ENCODE assay signal across 10 cellular contexts in genomic region chr20:34300809-34301586, GRCh38. TPM values are rescaled to one million over a fixed set of nuclear protein-coding genes. Genes with fewer than 3 reads are reported as not detected.
DNase-seq lines count a peak whose midpoint lies in the region; ATAC-seq, FAIRE-seq and TF ChIP-seq lines count a peak whose summit lies in the region.
"Had no signal": no experiment of that assay in that cellular context is flagged by ENCODE, and none has a peak within 500 bp of the region (broad histone marks: within the 10 kb centered on the region; RNA-seq: fewer than 3 reads in every experiment).

No MANE protein-coding gene starts in this region.

- no peaks in the 10 kb centered on the region for H3K9me3 Mint-ChIP-seq in neural progenitor cell

- no TSS peak for BruUV-seq in K562 (replicated peaks; lab: Mats Ljungman, UMichigan)

- H3K27me3 ChIP-seq in MM.1S (replicated peaks; ENCODE audit: insufficient read depth, low read length) (no peaks in the 10 kb centered on the region), K562 (ENCODE audit: control insufficient read depth in 2 of 2, insufficient read depth in 2 of 2, low read length in 2 of 2) (no peaks in the 10 kb centered on the region), neural progenitor cell (no peaks in the 10 kb centered on the region), foreskin keratinocyte (no peaks in the 10 kb centered on the region), ovary (no peaks in the 10 kb centered on the region)

- peak overlapping the region; percentile 59 for H3K27ac Mint-ChIP-seq in neural progenitor cell

- no peak for TF ChIP-seq EP300 in K562 (IDR thresholded peaks at IDR 0.05; ENCODE audit: low read length)
- no peak for TF ChIP-seq EP300 in ovary (IDR thresholded peaks at IDR 0.05)

- no peak for TF ChIP-seq RAD21 in K562 (CRISPR knock-in tag; conservative IDR thresholded peaks at IDR 0.05 in 1 of 2, IDR thresholded peaks at IDR 0.05 in 1 of 2)

- H3K27me3 Mint-ChIP-seq in neural progenitor cell (ENCODE audit: insufficient read depth, low read depth) = peaks cover 2% of the 10 kb centered on the region

- H3K9ac ChIP-seq in MM.1S (ENCODE audit: low read length) = no peak overlapping the region
- peak overlapping the region; percentile 27 to 85 for H3K9ac ChIP-seq in K562 (ENCODE audit: insufficient read depth in 1 of 2, low read depth in 2 of 2, low read length in 2 of 2)
- no peak overlapping the region for H3K9ac ChIP-seq in neural progenitor cell

- no peaks in the 10 kb centered on the region for H3K36me3 ChIP-seq in MM.1S (replicated peaks; ENCODE audit: insufficient read depth, low read length)
- H3K36me3 ChIP-seq in K562 (ENCODE audit: control insufficient read depth, insufficient read depth, low read length) = peaks cover 44% of the 10 kb centered on the region; the same call in 2 of the 3 replicates
- H3K36me3 ChIP-seq in neural progenitor cell = no peaks in the 10 kb centered on the region
- H3K36me3 ChIP-seq in ovary = no peaks in the 10 kb centered on the region

- H3K4me1 ChIP-seq in MM.1S (ENCODE audit: low read length) (peaks cover 16% of the 10 kb centered on the region), K562 (replicated peaks in 1 of 2; ENCODE audit: control insufficient read depth in 2 of 2, insufficient read depth in 2 of 2, low read length in 2 of 2) (peaks cover 22 to 34% of the 10 kb centered on the region in 2 experiments), neural progenitor cell (peaks cover 9% of the 10 kb centered on the region), foreskin keratinocyte (peaks cover 8% of the 10 kb centered on the region), ovary (ENCODE audit: insufficient read depth) (peaks cover 6% of the 10 kb centered on the region)

- H3K79me2 ChIP-seq in MM.1S (ENCODE audit: low read length) (peaks cover 62% of the 10 kb centered on the region), K562 (ENCODE audit: control insufficient read depth, insufficient read depth, low read length) (peaks cover 68% of the 10 kb centered on the region), neural progenitor cell (ENCODE audit: low read depth) (peaks cover 66% of the 10 kb centered on the region)

- no peak for TF ChIP-seq CTCF in MM.1S (IDR thresholded peaks at IDR 0.05; ENCODE audit: low read length)
- no peak for TF ChIP-seq CTCF in K562 (IDR thresholded peaks at IDR 0.05 in 2 of 3, conservative IDR thresholded peaks at IDR 0.05 in 1 of 3; ENCODE audit: insufficient read depth in 2 of 3, low read depth in 1 of 3, low read length in 3 of 3)
- TF ChIP-seq CTCF in neural progenitor cell (IDR thresholded peaks at IDR 0.05) = no peak
- no peak for TF ChIP-seq CTCF in foreskin keratinocyte (conservative IDR thresholded peaks at IDR 0.05)
- no peak for TF ChIP-seq CTCF in ovary (IDR thresholded peaks at IDR 0.05)

- no peaks in the 10 kb centered on the region for H3K9me2 ChIP-seq in MM.1S (replicated peaks; ENCODE audit: insufficient read depth, low read length)

- H3K9me3 ChIP-seq in MM.1S (replicated peaks; ENCODE audit: insufficient read depth, low read length) (no peaks in the 10 kb centered on the region), K562 (replicated peaks; ENCODE audit: control insufficient read depth, insufficient read depth, low read depth, low read length) (no peaks in the 10 kb centered on the region), neural progenitor cell (ENCODE audit: low read depth) (no peaks in the 10 kb centered on the region), ovary (no peaks in the 10 kb centered on the region)

- WGBS in K562 (ENCODE audit: insufficient coverage, low coverage, missing lambda C conversion rate) = 19% methylated on average over 7 of the region's 7 CpGs
- 59 to 64% (median 61%) methylated on average over 7 of the region's 7 CpGs for WGBS in ovary, 3 donors

- H3K4me3 ChIP-seq in MM.1S (ENCODE audit: low read length) (no peak overlapping the region), K562 (peak overlapping the region; percentile 96; the same call in 1 of the 2 replicates), neural progenitor cell (no peak overlapping the region), ovary (no peak overlapping the region)

- H3K9me1 ChIP-seq in K562 (ENCODE audit: control insufficient read depth, insufficient read depth, low read length) = no peaks in the 10 kb centered on the region

- peaks cover 8% of the 10 kb centered on the region for H3K36me3 Mint-ChIP-seq in neural progenitor cell

- in situ Hi-C loops in K562 (cut with MboI) = loop anchor here (5.0 kb wide), 1 partner anchor 216 kb away; the partner anchor contains the start of gene DYNLRB1

- DNase-seq in SIG-M5 treated with dmso at 0.1 percent for 504 hours (lab: John Stamatoyannopoulos, UW; ENCODE audit: unreplicated experiment) (peak; percentile 39), SIG-M5 (lab: John Stamatoyannopoulos, UW) (no peak), MM.1S (no peak), K562 (ENCODE audit: extremely low read depth in 1 of 4, low spot score in 3 of 4) (no peak), neural progenitor cell (ENCODE audit: low spot score) (no peak), foreskin keratinocyte (no peak), NCI-H1694 treated with DMSO at 0.1 percent for 48 hours (lab: John Stamatoyannopoulos, UW) (no peak), ovary (no peak)

- peak; percentile 26 for FAIRE-seq in K562 (lab: Jason Lieb, UNC)

- no peaks in the 10 kb centered on the region for H3F3A ChIP-seq in MM.1S (ENCODE audit: insufficient read depth, low read length)
- H3F3A ChIP-seq in neural progenitor cell (ENCODE audit: low read depth) = peaks cover 14% of the 10 kb centered on the region

- H3K27ac ChIP-seq in MM.1S (ENCODE audit: low read length) (no peak overlapping the region), K562 (ENCODE audit: extremely low read depth, low read depth, low read length) (peak overlapping the region; percentile 92), neural progenitor cell (no peak overlapping the region), foreskin keratinocyte (no peak overlapping the region), ovary (no peak overlapping the region)

- peak overlapping the region; percentile 93 for H3K4me3 Mint-ChIP-seq in neural progenitor cell

- H2AFZ ChIP-seq in MM.1S (ENCODE audit: low read length) = no peak overlapping the region
- no peak overlapping the region for H2AFZ ChIP-seq in K562 (ENCODE audit: low read depth, low read length)
- no peak overlapping the region for H2AFZ ChIP-seq in neural progenitor cell (replicated peaks)

- H4K20me1 ChIP-seq in MM.1S (ENCODE audit: insufficient read depth, low read length) = no peaks in the 10 kb centered on the region
- 0 out of 2 replicates have a peak, but pooled peaks cover 3% of the 10 kb centered on the region for H4K20me1 ChIP-seq in K562 (replicated peaks; ENCODE audit: control insufficient read depth, insufficient read depth, low read length)
- H4K20me1 ChIP-seq in neural progenitor cell (ENCODE audit: low read depth) = peaks cover 17% of the 10 kb centered on the region

- CTCF ChIA-PET in K562 (lab: Yijun Ruan, JAX; ENCODE audit: low intra/inter-chr PET ratio) = no interaction called here

- H3K4me1 Mint-ChIP-seq in neural progenitor cell = peaks cover 17% of the 10 kb centered on the region

- POLR2A ChIA-PET in K562 (lab: Yijun Ruan, JAX) = interaction anchor here (0.6 to 1.2 kb wide), 4 partner anchors 63 to 222 kb away, joined by 3 read pairs; no protein-coding TSS in a partner anchor

- TF ChIP-seq POLR2A in K562 (conservative IDR thresholded peaks at IDR 0.05) = no peak
- no peak for TF ChIP-seq POLR2A in ovary (IDR thresholded peaks at IDR 0.05)

- no peak for ATAC-seq in K562
- no peak for ATAC-seq in foreskin keratinocyte

- H3K4me2 ChIP-seq in MM.1S (ENCODE audit: low read depth, low read length) (peak overlapping the region; percentile 87; the same call in 1 of the 2 replicates), K562 (ENCODE audit: insufficient read depth, low read length) (peak overlapping the region; percentile 97), neural progenitor cell (peak overlapping the region; percentile 87)

- intact Hi-C loops in K562 (cut with micrococcal nuclease) = no loop called here
- intact Hi-C loops in ovary (cut with DNase I) = no loop called here

RNA-seq across cellular contexts. Expression of gene AHCY, which starts 2.2 kb away (rescaled TPM):
- total RNA-seq in K562 (2011; cell fraction: chromatin; rRNA removed; ENCODE audit: low replicate concordance) = 126 and 261 TPM in 2 replicates
- total RNA-seq in K562 (2011; cell fraction: nucleolus; rRNA removed) = 198 and 225 TPM in 2 replicates
- 177 and 193 TPM in 2 replicates for total RNA-seq in K562 (2011; cell fraction: nucleoplasm; rRNA removed)
- total RNA-seq in K562 (2014; rRNA removed) (190 and 230 TPM in 2 replicates), K562 (2014; rRNA removed; fragmentation: Illumina TruSeq; extraction: Trizol) (118 and 136 TPM in 2 replicates), K562 (2015; rRNA removed; fragmentation: Illumina TruSeq; extraction: Trizol) (186 and 187 TPM in 2 replicates), K562 (2021) (251 and 261 TPM in 2 replicates), neural progenitor cell (ENCODE audit: low replicate concordance) (184 and 269 TPM in 2 replicates), foreskin keratinocyte (228 and 254 TPM in 2 replicates), ovary (100 to 1,000 TPM; 109 to 190 (median 139) TPM)
- polyA plus RNA-seq in K562 (2011; rRNA removed) (244 and 287 TPM in 2 replicates), K562 (2014; fragmentation: Illumina TruSeq; extraction: Trizol) (269 and 289 TPM in 2 replicates), K562 (2014; fragmentation: Nextera tagmentation; extraction: Ambion mirVana) (100 to 1,000 TPM in 1 of 2 experiments, 10 to 100 TPM in 1; 82.5 to 148 TPM), K562 (2014; rRNA removed) (211 and 237 TPM in 2 replicates), foreskin keratinocyte (234 and 257 TPM in 2 replicates), ovary (100 to 1,000 TPM in 1 of 2 donors, 10 to 100 TPM in 1; 97.7 to 141 TPM)
- polyA plus RNA-seq in K562 (2011; cell fraction: cytosol; rRNA removed) = 421 and 456 TPM in 2 replicates
- polyA plus RNA-seq in K562 (2011; cell fraction: nucleus; rRNA removed) = 249 and 298 TPM in 2 replicates
- polyA plus RNA-seq in K562 (2012) = 184 and 240 TPM in 2 replicates
- polyA minus RNA-seq in K562 (2011; rRNA and poly(A)+ RNA removed) = 353 and 413 TPM in 2 replicates
- 235 and 242 TPM in 2 replicates for polyA minus RNA-seq in K562 (2011; cell fraction: cytosol; rRNA and poly(A)+ RNA removed)
- polyA minus RNA-seq in K562 (2011; cell fraction: nucleus; rRNA and poly(A)+ RNA removed) = 87.8 and 105 TPM in 2 replicates

RNA-seq across cellular contexts. Expression of gene ASIP, which starts 59.8 kb away (rescaled TPM):
- not detected in 2 replicates for total RNA-seq in K562 (2011; cell fraction: chromatin; rRNA removed; ENCODE audit: low replicate concordance)
- total RNA-seq in K562 (2011; cell fraction: nucleolus; rRNA removed) = not detected in 2 replicates
- total RNA-seq in K562 (2011; cell fraction: nucleoplasm; rRNA removed) = not detected in 2 replicates
- total RNA-seq in K562 (2014; rRNA removed) (not detected in 2 replicates), K562 (2014; rRNA removed; fragmentation: Illumina TruSeq; extraction: Trizol) (not detected in 2 replicates), K562 (2015; rRNA removed; fragmentation: Illumina TruSeq; extraction: Trizol) (not detected in 2 replicates), K562 (2021) (not detected in 2 replicates), neural progenitor cell (ENCODE audit: low replicate concordance) (not detected in 2 replicates), foreskin keratinocyte (not detected in 2 replicates), ovary (10 to 100 TPM in 6 of 7 donors, 1 to 10 TPM in 1; 7.3 to 37.6 (median 22.5) TPM)
- polyA plus RNA-seq in K562 (2011; rRNA removed) (not detected in 2 replicates), K562 (2014; fragmentation: Illumina TruSeq; extraction: Trizol) (not detected in 2 replicates), K562 (2014; fragmentation: Nextera tagmentation; extraction: Ambion mirVana) (not detected), K562 (2014; rRNA removed) (not detected in 2 replicates), foreskin keratinocyte (not detected in 2 replicates), ovary (10 to 100 TPM in 1 of 2 donors, under 1 TPM in 1; 0.37 to 57.1 TPM)
- polyA plus RNA-seq in K562 (2011; cell fraction: cytosol; rRNA removed) = not detected in 2 replicates
- not detected in 2 replicates for polyA plus RNA-seq in K562 (2011; cell fraction: nucleus; rRNA removed)
- polyA plus RNA-seq in K562 (2012) = not detected in 2 replicates
- polyA minus RNA-seq in K562 (2011; rRNA and poly(A)+ RNA removed) = not detected in 2 replicates
- polyA minus RNA-seq in K562 (2011; cell fraction: cytosol; rRNA and poly(A)+ RNA removed) = not detected in 2 replicates
- polyA minus RNA-seq in K562 (2011; cell fraction: nucleus; rRNA and poly(A)+ RNA removed) = not detected in 2 replicates
- total RNA-seq: dermis microvascular lymphatic vessel endothelial cell, HT1080 had no signal

Comparison
In these comparisons a context has a peak if more than half of its experiments do, and no peak if none do; other contexts are left out.
1. H3K9ac ChIP-seq: peak in K562 (2 of 2); none in MM.1S (single experiment) and neural progenitor cell (single experiment).
2. Peak in every context shown above with its lines, with median percentiles within 50 percentile points of each other: H3K4me2 ChIP-seq.